1 cellular context compared by ENCODE assay signal in genomic region chr6:41700577-41701347, GRCh38.
TF ChIP-seq lines count a peak whose summit lies in the region.

No MANE protein-coding gene starts in this region.

TF ChIP-seq in endothelial cell of umbilical vein, 7 proteins besides CTCF, POLR2A, EP300 and RAD21:
- TF ChIP-seq MAX (IDR thresholded peaks at IDR 0.05; ENCODE audit: insufficient read depth, insufficient read length) (peak; percentile 23), POLR2AphosphoS5 (IDR thresholded peaks at IDR 0.05; ENCODE audit: insufficient read depth, low read depth, low read length) (no peak), GATA2 (IDR thresholded peaks at IDR 0.05; ENCODE audit: insufficient read depth, insufficient read length, low read depth, low read length) (no peak)
TF ChIP-seq in endothelial cell of umbilical vein: peak in this region for 1.
